ENCODE assay signal across 2 cellular contexts in the genomic region with DNA sequence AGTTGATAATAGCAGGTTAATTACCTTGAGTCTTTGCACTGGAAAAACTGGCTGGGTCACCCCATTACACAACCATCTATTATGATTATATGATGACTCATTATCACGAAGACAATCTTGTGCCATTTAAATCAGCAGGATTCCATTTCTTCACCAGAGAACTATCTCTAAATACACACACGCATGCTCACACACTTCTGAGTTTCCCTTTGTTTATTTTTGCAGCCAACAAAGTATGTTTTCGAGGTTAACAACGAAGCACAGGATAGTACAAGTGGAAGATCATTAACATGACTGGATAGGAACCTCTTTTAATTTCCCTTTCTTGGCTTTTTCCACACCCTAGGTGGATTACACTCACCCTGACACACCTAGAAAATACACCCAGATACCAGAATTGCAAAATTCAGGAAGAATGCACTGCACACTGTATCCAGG.
TF ChIP-seq lines count a peak whose summit lies in the region.

No MANE protein-coding gene starts in this region.

TF ChIP-seq in A549, 52 proteins besides CTCF, POLR2A, EP300 and RAD21 (continued from another document):
- TF ChIP-seq, protein P1, sequence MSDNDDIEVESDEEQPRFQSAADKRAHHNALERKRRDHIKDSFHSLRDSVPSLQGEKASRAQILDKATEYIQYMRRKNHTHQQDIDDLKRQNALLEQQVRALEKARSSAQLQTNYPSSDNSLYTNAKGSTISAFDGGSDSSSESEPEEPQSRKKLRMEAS (IDR thresholded peaks at IDR 0.05): 0 out of 2 replicates have a peak, but pooled peaks have one; percentile 36
- peak; percentile 38; the same call in 1 of the 2 replicates for TF ChIP-seq NFE2L2 (conservative IDR thresholded peaks at IDR 0.05; ENCODE audit: low read length)
- TF ChIP-seq, protein P2, sequence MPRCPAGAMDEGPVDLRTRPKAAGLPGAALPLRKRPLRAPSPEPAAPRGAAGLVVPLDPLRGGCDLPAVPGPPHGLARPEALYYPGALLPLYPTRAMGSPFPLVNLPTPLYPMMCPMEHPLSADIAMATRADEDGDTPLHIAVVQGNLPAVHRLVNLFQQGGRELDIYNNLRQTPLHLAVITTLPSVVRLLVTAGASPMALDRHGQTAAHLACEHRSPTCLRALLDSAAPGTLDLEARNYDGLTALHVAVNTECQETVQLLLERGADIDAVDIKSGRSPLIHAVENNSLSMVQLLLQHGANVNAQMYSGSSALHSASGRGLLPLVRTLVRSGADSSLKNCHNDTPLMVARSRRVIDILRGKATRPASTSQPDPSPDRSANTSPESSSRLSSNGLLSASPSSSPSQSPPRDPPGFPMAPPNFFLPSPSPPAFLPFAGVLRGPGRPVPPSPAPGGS (IDR thresholded peaks at IDR 0.05): 0 out of 3 replicates have a peak, but pooled peaks have one; percentile 15
- no peak for TF ChIP-seq NR3C1 (IDR thresholded peaks at IDR 0.05)
TF ChIP-seq in A549: peak in this region for 10.

TF ChIP-seq in SK-N-SH, 30 proteins besides CTCF, POLR2A, EP300 and RAD21 (continued from another document):
- TF ChIP-seq, protein P1 (IDR thresholded peaks at IDR 0.05; ENCODE audit: low read depth): no peak
- TF ChIP-seq MEF2A (IDR thresholded peaks at IDR 0.05; ENCODE audit: borderline replicate concordance, low read depth): no peak
- TF ChIP-seq CHD2 (IDR thresholded peaks at IDR 0.05; ENCODE audit: low read length, partially characterized antibody): no peak
- no peak for TF ChIP-seq YY1 (IDR thresholded peaks at IDR 0.05; ENCODE audit: low read depth)
- no peak for TF ChIP-seq RFX5 (IDR thresholded peaks at IDR 0.05; ENCODE audit: low read length)
- TF ChIP-seq, protein P3, sequence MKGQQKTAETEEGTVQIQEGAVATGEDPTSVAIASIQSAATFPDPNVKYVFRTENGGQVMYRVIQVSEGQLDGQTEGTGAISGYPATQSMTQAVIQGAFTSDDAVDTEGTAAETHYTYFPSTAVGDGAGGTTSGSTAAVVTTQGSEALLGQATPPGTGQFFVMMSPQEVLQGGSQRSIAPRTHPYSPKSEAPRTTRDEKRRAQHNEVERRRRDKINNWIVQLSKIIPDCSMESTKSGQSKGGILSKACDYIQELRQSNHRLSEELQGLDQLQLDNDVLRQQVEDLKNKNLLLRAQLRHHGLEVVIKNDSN (IDR thresholded peaks at IDR 0.05; ENCODE audit: borderline replicate concordance, low read depth): no peak
- no peak for TF ChIP-seq TCF12 (IDR thresholded peaks at IDR 0.05)
